In genomic region chr2:240452471-240453256, GRCh38 we compare ENCODE assay signal across 8 cellular contexts. TPM values are rescaled to one million over a fixed set of nuclear protein-coding genes. Genes with fewer than 3 reads are reported as not detected.
DNase-seq lines count a peak whose midpoint lies in the region; ATAC-seq and TF ChIP-seq lines count a peak whose summit lies in the region.

No MANE protein-coding gene starts in this region.

- H3K36me3 ChIP-seq in adrenal gland (replicated peaks in 1 of 2), result no peaks in the 10 kb centered on the region
- H3K36me3 ChIP-seq in heart left ventricle, result no peaks in the 10 kb centered on the region
- no peaks in the 10 kb centered on the region for H3K36me3 ChIP-seq in osteoblast (ENCODE audit: insufficient read depth, low read length)

- H3K27ac ChIP-seq in C4-2B (peak overlapping the region; percentile 29; the same call in 1 of the 2 replicates), adrenal gland (no peak overlapping the region), heart left ventricle (peak overlapping the region in 2 of 12 donors; percentile 38 to 42), osteoblast (ENCODE audit: low read depth, low read length) (no peak overlapping the region)

- peaks cover 5% of the 10 kb centered on the region for H3K79me2 ChIP-seq in osteoblast (ENCODE audit: insufficient read depth, low read length)

- H3K27me3 ChIP-seq in adrenal gland, result no peaks in the 10 kb centered on the region
- H3K27me3 ChIP-seq in heart left ventricle, result peaks cover 0 to 47% (median 6%) of the 10 kb centered on the region in 9 donors
- H3K27me3 ChIP-seq in osteoblast (ENCODE audit: insufficient read depth, low read length), result no peaks in the 10 kb centered on the region

- H3K9me3 ChIP-seq in adrenal gland (replicated peaks in 1 of 3), result no peaks in the 10 kb centered on the region
- no peaks in the 10 kb centered on the region for H3K9me3 ChIP-seq in heart left ventricle
- H3K9me3 ChIP-seq in osteoblast (ENCODE audit: low read depth, low read length), result no peaks in the 10 kb centered on the region

- WGBS in adrenal gland, 4 donors, result 0 to 1% (median 1%) methylated on average over 1 to 100 of the region's 102 CpGs
- 0 to 1% (median 1%) methylated on average over 13 to 102 of the region's 102 CpGs for WGBS in heart left ventricle, 4 donors

- TF ChIP-seq POLR2A in adrenal gland (IDR thresholded peaks at IDR 0.05) (peak; percentile 64 to 66), heart left ventricle (IDR thresholded peaks at IDR 0.05) (no peak)

- peak; percentile 96 for DNase-seq in HuH-7.5 (ENCODE audit: low spot score)
- DNase-seq in adrenal gland, result peak; percentile 73 to 90 (median 81)
- DNase-seq in heart left ventricle, result peak; percentile 69 to 85 (median 72)
- peak; percentile 99 for DNase-seq in osteoblast (ENCODE audit: insufficient read length, low spot score, missing footprints)

- H3K4me2 ChIP-seq in osteoblast (ENCODE audit: insufficient read depth, low read length), result peak overlapping the region; percentile 73

- ATAC-seq in heart left ventricle, result peak; percentile 32 to 67 (median 48)
- ATAC-seq in HG03135 (IDR thresholded peaks at IDR 0.05; ENCODE audit: unreplicated experiment), result no peak
- ATAC-seq in HG03108 (IDR thresholded peaks at IDR 0.05; ENCODE audit: unreplicated experiment), result no peak
- ATAC-seq in HG03469 (IDR thresholded peaks at IDR 0.05; ENCODE audit: unreplicated experiment), result no peak

- peaks cover 63% of the 10 kb centered on the region for H4K20me1 ChIP-seq in osteoblast (ENCODE audit: insufficient read depth, low read length)

- TF ChIP-seq CTCF in C4-2B (conservative IDR thresholded peaks at IDR 0.05), result no peak
- TF ChIP-seq CTCF in adrenal gland (IDR thresholded peaks at IDR 0.05), result peak in 1 of 6 experiments; percentile 9
- TF ChIP-seq CTCF in heart left ventricle (IDR thresholded peaks at IDR 0.05), result no peak
- no peak for TF ChIP-seq CTCF in osteoblast (IDR thresholded peaks at IDR 0.05; ENCODE audit: extremely low read depth, low read depth, low read length)

- H3K4me3 ChIP-seq in adrenal gland, result peak overlapping the region in 2 of 4 donors; percentile 40 to 72
- peak overlapping the region in 11 of 12 donors; percentile 32 to 76 (median 56) for H3K4me3 ChIP-seq in heart left ventricle
- peak overlapping the region; percentile 64 for H3K4me3 ChIP-seq in osteoblast (ENCODE audit: insufficient read depth, low read length)

- H3K4me1 ChIP-seq in adrenal gland (replicated peaks in 1 of 2) (peaks cover 13 to 28% of the 10 kb centered on the region in 2 donors), heart left ventricle (peaks cover 0 to 88% (median 32%) of the 10 kb centered on the region in 12 donors), osteoblast (ENCODE audit: insufficient read depth, low read length) (peaks cover 4% of the 10 kb centered on the region)

- H2AFZ ChIP-seq in osteoblast (ENCODE audit: low read length), result no peak overlapping the region

- intact Hi-C loops in adrenal gland (cut with DNase I) (no loop called here), heart left ventricle (cut with DNase I) (no loop called here)

RNA-seq across cellular contexts. Expression of gene GPC1, which starts 17.2 kb away (rescaled TPM):
- total RNA-seq in adrenal gland (100 to 1,000 TPM in 7 of 8 donors, 10 to 100 TPM in 1; 75.1 to 202 (median 143) TPM), heart left ventricle (100 to 1,000 TPM; 131 to 316 (median 193) TPM), osteoblast (44.8 and 54.3 TPM in 2 replicates)
- polyA plus RNA-seq in adrenal gland (10 to 100 TPM; 13.4 to 97.6 (median 70.9) TPM), heart left ventricle (100 to 1,000 TPM; 134 to 209 TPM)

Comparison
In these comparisons a context has a peak if more than half of its experiments do, and no peak if none do; other contexts are left out.
1. POLR2A ChIP-seq: peak in adrenal gland (2 of 2); none in heart left ventricle (0 of 2).
2. ATAC-seq: peak in heart left ventricle (4 of 4); none in HG03135 (single experiment), HG03108 (single experiment) and HG03469 (single experiment).
3. Peak in every context shown above with its lines, with median percentiles within 50 percentile points of each other: DNase-seq.